In the genomic region with DNA sequence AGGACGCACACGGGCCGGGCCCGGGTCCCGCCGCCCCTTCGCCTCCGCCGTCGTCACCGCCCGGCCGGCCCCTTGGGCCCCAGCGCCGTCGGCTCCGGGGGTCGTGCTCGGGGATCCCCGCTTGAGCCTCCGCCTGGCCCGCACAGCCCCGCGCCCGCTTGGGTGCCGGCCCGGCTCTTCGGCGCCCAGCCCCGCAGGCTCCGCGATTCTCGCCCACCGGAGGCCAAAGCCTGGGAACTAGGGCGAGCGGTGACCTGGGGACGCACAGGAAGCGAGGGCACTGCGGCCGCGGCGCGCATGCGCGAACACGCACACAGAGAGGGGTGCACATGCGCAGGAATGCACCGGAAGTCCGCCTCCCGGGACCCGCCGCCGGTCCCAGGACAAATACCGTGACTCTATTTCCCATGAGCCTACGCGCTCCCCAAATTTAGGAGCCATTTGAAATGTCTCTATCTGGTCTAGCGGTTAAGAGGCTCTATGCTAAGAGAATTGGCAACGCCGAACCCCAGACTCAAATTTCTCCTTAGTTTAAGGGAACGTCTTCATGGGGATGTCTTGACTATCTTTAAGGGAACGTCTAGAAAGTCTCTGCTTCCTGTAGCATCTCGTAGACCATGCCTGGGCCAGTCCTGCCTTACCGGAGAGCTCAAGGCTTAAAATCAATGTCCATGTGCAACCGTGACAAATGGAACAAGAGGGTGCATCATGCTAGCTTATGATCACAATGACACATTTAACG, we compare ENCODE assay signal across 8 cellular contexts. TPM values are rescaled to one million over a fixed set of nuclear protein-coding genes. Genes with fewer than 3 reads are reported as not detected.
DNase-seq lines count a peak whose midpoint lies in the region; ATAC-seq and TF ChIP-seq lines count a peak whose summit lies in the region.

Gene ZNF12 (minus strand): TSS at position 282 of the 742 bp plus-strand sequence. CDS start 1,774 bp downstream, outside the sequence.

- peak within 1 kb of the TSS; percentile 85 to 87 for H3K27ac ChIP-seq in left lung

- intact Hi-C loops in left lung (cut with DNase I): no loop called here

- ATAC-seq in GM19397 (IDR thresholded peaks at IDR 0.05; ENCODE audit: unreplicated experiment): peak; percentile 88
- peak; percentile 84 for ATAC-seq in HG03565 (IDR thresholded peaks at IDR 0.05; ENCODE audit: unreplicated experiment)
- peak; percentile 99 for ATAC-seq in left lung

- H3K4me1 ChIP-seq in left lung: peaks cover 7 to 34% of the 10 kb centered on the region in 2 donors

- H3K36me3 ChIP-seq in left lung: peaks cover 0 to 18% of the 10 kb centered on the region in 2 donors

- H3K27me3 ChIP-seq in left lung: peaks cover 0 to 17% of the 10 kb centered on the region in 2 donors

- H3K4me3 ChIP-seq in left lung: peak within 1 kb of the TSS; percentile 76 to 85

- DNase-seq in CD1c-positive myeloid dendritic cell (ENCODE audit: extremely low spot score) (peak; percentile 97), NCI-H748 treated with DMSO at 0.1 percent for 48 hours (lab: John Stamatoyannopoulos, UW) (peak; percentile 86), dedifferentiated amniotic fluid mesenchymal stem cell (ENCODE audit: extremely low spot score) (peak; percentile 91), left lung (peak; percentile 97 to 99)
- peak; percentile 92 to 94 for DNase-seq in activated CD4-positive, alpha-beta T cell treated with anti-CD3 and anti-CD28 coated beads, Interleukin-2, amount 50 U/mL, for 24 hours (ENCODE audit: low read depth in 1 of 2, low spot score in 1 of 2)
- peak; percentile 92 for DNase-seq in stimulated activated CD4-positive, alpha-beta T cell treated with anti-CD3 and anti-CD28 coated beads, Interleukin-2, amount 100 ng/mL, for 4 hours (ENCODE audit: low read depth)

- no peak for TF ChIP-seq CTCF in left lung (IDR thresholded peaks at IDR 0.05)

- H3K9me3 ChIP-seq in left lung: peaks cover 0 to 2% of the 10 kb centered on the region in 2 donors

RNA-seq across cellular contexts. Expression of gene ZNF12, which starts in this region (rescaled TPM):
- total RNA-seq in left lung: 10 to 100 TPM; 18.4 to 19.8 TPM

Comparison
In these comparisons a context has a peak if more than half of its experiments do, and no peak if none do; other contexts are left out.
1. Peak in every context shown above with its lines: DNase-seq, ATAC-seq, H3K4me3 ChIP-seq and H3K27ac ChIP-seq.